4 cellular contexts compared by ENCODE assay signal in genomic region chrX:40444133-40444532, GRCh38.
"Had no signal": no experiment of that assay in that cellular context is flagged by ENCODE, and none has a peak within 500 bp of the region (broad histone marks: within the 10 kb centered on the region; RNA-seq: fewer than 3 reads in every experiment).

No MANE protein-coding gene starts in this region.

- DNase-seq: H9, HCEC 1CT, IMR-90 had no signal

- H3K27ac Mint-ChIP-seq: GM23338, H9 had no signal

- H3K4me3 ChIP-seq: GM23338 had no signal

- H3K4me2 ChIP-seq: GM23338 had no signal

- H2AFZ ChIP-seq: GM23338 had no signal

- H3K4me3 Mint-ChIP-seq: GM23338 had no signal

- H3K9me3 Mint-ChIP-seq: GM23338 had no signal

- ATAC-seq: GM23338 had no signal
